1 cellular context compared by ENCODE assay signal in the genomic region with DNA sequence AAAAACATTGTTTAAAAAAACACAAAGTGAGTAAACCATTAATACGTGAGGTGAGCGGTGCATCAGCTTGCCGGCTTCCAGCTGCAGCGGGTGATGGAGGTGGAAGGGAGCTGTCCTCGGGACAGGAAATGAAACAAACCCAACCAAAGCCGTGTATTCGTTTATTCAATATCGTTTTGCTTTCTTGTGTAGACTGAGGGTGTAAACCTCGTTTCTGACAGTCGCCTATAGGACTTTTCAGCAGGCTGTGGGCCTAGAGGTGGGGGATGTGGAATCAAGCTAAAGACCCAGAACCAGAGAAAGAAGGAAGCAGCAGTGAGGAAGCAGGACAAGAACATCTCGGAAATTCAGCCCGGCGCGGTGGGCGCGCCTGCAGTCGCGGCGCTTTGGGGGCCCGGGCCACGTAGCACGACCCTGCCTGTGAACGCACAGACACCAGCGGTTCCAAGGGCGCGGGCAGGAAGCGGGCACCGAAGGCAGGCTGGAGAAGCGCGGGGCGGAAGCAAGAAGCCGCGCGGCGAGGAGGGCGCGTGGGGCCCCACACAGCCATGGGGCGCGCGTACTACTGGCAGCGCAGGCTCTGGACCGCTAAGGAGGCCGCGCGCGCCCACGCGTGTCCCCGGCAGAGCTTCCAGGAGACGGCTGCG.
A peak's percentile ranks its signal among the peaks of the same experiment; 100 is the strongest.
TF ChIP-seq lines count a peak whose summit lies in the region.

No MANE protein-coding gene starts in this region.

TF ChIP-seq in GM12878, 131 proteins besides CTCF, POLR2A, EP300 and RAD21 (continued from another document and continues in another):
- TF ChIP-seq, protein P1, sequence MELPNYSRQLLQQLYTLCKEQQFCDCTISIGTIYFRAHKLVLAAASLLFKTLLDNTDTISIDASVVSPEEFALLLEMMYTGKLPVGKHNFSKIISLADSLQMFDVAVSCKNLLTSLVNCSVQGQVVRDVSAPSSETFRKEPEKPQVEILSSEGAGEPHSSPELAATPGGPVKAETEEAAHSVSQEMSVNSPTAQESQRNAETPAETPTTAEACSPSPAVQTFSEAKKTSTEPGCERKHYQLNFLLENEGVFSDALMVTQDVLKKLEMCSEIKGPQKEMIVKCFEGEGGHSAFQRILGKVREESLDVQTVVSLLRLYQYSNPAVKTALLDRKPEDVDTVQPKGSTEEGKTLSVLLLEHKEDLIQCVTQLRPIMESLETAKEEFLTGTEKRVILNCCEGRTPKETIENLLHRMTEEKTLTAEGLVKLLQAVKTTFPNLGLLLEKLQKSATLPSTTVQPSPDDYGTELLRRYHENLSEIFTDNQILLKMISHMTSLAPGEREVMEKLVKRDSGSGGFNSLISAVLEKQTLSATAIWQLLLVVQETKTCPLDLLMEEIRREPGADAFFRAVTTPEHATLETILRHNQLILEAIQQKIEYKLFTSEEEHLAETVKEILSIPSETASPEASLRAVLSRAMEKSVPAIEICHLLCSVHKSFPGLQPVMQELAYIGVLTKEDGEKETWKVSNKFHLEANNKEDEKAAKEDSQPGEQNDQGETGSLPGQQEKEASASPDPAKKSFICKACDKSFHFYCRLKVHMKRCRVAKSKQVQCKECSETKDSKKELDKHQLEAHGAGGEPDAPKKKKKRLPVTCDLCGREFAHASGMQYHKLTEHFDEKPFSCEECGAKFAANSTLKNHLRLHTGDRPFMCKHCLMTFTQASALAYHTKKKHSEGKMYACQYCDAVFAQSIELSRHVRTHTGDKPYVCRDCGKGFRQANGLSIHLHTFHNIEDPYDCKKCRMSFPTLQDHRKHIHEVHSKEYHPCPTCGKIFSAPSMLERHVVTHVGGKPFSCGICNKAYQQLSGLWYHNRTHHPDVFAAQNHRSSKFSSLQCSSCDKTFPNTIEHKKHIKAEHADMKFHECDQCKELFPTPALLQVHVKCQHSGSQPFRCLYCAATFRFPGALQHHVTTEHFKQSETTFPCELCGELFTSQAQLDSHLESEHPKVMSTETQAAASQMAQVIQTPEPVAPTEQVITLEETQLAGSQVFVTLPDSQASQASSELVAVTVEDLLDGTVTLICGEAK (IDR thresholded peaks at IDR 0.05; ENCODE audit: borderline replicate concordance), result peak; percentile 13; the same call in 1 of the 2 replicates
- TF ChIP-seq GATAD2B (conservative IDR thresholded peaks at IDR 0.05; ENCODE audit: low read depth) (peak; percentile 99; the same call in 1 of the 2 replicates), SKIL (IDR thresholded peaks at IDR 0.05; ENCODE audit: low read depth, poor library complexity, severe bottlenecking) (no peak), ESRRA (IDR thresholded peaks at IDR 0.05; ENCODE audit: low read length) (no peak), FOS (IDR thresholded peaks at IDR 0.05; ENCODE audit: borderline replicate concordance, extremely low read depth, insufficient read length) (no peak), TCF12 (IDR thresholded peaks at IDR 0.05; ENCODE audit: low read depth, low read length) (no peak), E2F8 (IDR thresholded peaks at IDR 0.05; ENCODE audit: low read depth, partially characterized antibody) (no peak), BCL3 (IDR thresholded peaks at IDR 0.05; ENCODE audit: borderline replicate concordance, insufficient read depth, low read depth, low read length, poor library complexity, severe bottlenecking) (no peak), SIN3A (IDR thresholded peaks at IDR 0.05; ENCODE audit: low read depth, low read length) (no peak), KLF5 (IDR thresholded peaks at IDR 0.05; ENCODE audit: partially characterized antibody) (no peak), SMC3 (IDR thresholded peaks at IDR 0.05; ENCODE audit: borderline replicate concordance, low read length) (no peak), RBBP5 (conservative IDR thresholded peaks at IDR 0.05) (no peak), RELA (IDR thresholded peaks at IDR 0.05; ENCODE audit: borderline replicate concordance, partially characterized antibody) (no peak), TAF1 (IDR thresholded peaks at IDR 0.05; ENCODE audit: borderline replicate concordance, low read depth, low read length) (no peak), BHLHE40 (IDR thresholded peaks at IDR 0.05; ENCODE audit: borderline replicate concordance in 1 of 2, low read depth in 2 of 2, low read length in 1 of 2) (no peak), MAX (IDR thresholded peaks at IDR 0.05; ENCODE audit: low read depth, low read length) (no peak), HDAC6 (IDR thresholded peaks at IDR 0.05; ENCODE audit: unreplicated experiment) (no peak), MYB (IDR thresholded peaks at IDR 0.05; ENCODE audit: borderline replicate concordance, low read depth, low read length) (no peak), BRCA1 (IDR thresholded peaks at IDR 0.05; ENCODE audit: low read depth, low read length) (no peak), EZH2 (IDR thresholded peaks at IDR 0.05; ENCODE audit: borderline replicate concordance, control insufficient read depth, low read depth, low read length) (no peak), YBX1 (IDR thresholded peaks at IDR 0.05) (no peak), ZBTB33 (IDR thresholded peaks at IDR 0.05) (no peak), SREBF1 (IDR thresholded peaks at IDR 0.05; ENCODE audit: low read length) (no peak), CEBPB (IDR thresholded peaks at IDR 0.05; ENCODE audit: borderline replicate concordance in 1 of 2, low read depth in 2 of 2, low read length in 2 of 2) (no peak), SRF (IDR thresholded peaks at IDR 0.05; ENCODE audit: low read depth in 2 of 2, low read length in 2 of 2) (no peak), BCL11A (IDR thresholded peaks at IDR 0.05; ENCODE audit: low read depth, low read length) (no peak), SMAD1 (IDR thresholded peaks at IDR 0.05; ENCODE audit: low read depth, partially characterized antibody) (no peak), NR2F1 (conservative IDR thresholded peaks at IDR 0.05) (no peak; the same call in 1 of the 2 replicates), MTA3 (IDR thresholded peaks at IDR 0.05; ENCODE audit: borderline replicate concordance, low read length) (no peak), ATF2 (IDR thresholded peaks at IDR 0.05; ENCODE audit: low read length) (no peak), ZBED1 (IDR thresholded peaks at IDR 0.05; ENCODE audit: borderline replicate concordance) (no peak), EED (IDR thresholded peaks at IDR 0.05; ENCODE audit: low read depth) (no peak), GABPA (IDR thresholded peaks at IDR 0.05; ENCODE audit: low read depth) (no peak)
- TF ChIP-seq, protein P2, sequence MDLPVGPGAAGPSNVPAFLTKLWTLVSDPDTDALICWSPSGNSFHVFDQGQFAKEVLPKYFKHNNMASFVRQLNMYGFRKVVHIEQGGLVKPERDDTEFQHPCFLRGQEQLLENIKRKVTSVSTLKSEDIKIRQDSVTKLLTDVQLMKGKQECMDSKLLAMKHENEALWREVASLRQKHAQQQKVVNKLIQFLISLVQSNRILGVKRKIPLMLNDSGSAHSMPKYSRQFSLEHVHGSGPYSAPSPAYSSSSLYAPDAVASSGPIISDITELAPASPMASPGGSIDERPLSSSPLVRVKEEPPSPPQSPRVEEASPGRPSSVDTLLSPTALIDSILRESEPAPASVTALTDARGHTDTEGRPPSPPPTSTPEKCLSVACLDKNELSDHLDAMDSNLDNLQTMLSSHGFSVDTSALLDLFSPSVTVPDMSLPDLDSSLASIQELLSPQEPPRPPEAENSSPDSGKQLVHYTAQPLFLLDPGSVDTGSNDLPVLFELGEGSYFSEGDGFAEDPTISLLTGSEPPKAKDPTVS (IDR thresholded peaks at IDR 0.05; ENCODE audit: low read depth, low read length), result no peak
- TF ChIP-seq, protein P3, sequence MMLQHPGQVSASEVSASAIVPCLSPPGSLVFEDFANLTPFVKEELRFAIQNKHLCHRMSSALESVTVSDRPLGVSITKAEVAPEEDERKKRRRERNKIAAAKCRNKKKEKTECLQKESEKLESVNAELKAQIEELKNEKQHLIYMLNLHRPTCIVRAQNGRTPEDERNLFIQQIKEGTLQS (IDR thresholded peaks at IDR 0.05; ENCODE audit: borderline replicate concordance, extremely low read depth, low read depth, low read length), result no peak
